Comparison of ENCODE assay signal across 8 cellular contexts in genomic region chr14:21711360-21711961, GRCh38. TPM values are rescaled to one million over a fixed set of nuclear protein-coding genes. Genes with fewer than 3 reads are reported as not detected.
A peak's percentile ranks its signal among the peaks of the same experiment; 100 is the strongest.
DNase-seq lines count a peak whose midpoint lies in the region; ATAC-seq and TF ChIP-seq lines count a peak whose summit lies in the region.

No MANE protein-coding gene starts in this region.

- H3F3A ChIP-seq in OCI-LY1 (ENCODE audit: insufficient read depth, low read length) = no peaks in the 10 kb centered on the region

- H3K4me1 Mint-ChIP-seq in T-helper 2 cell treated with Interferon-gamma antibody and Interleukin-4, amounts not matched to agents 5 μg/mL and 100 μg/mL, for 36 hours (ENCODE audit: low read depth) = peaks cover 5% of the 10 kb centered on the region

- H3K27ac Mint-ChIP-seq in T-helper 2 cell treated with Interferon-gamma antibody and Interleukin-4, amounts not matched to agents 5 μg/mL and 100 μg/mL, for 36 hours = no peak overlapping the region

- H3K4me2 ChIP-seq in OCI-LY1 (ENCODE audit: low read length) = no peak overlapping the region

- peak; percentile 77 for TF ChIP-seq CTCF in OCI-LY1 (IDR thresholded peaks at IDR 0.05; ENCODE audit: low read length)
- peak; percentile 61 to 80 (median 74) for TF ChIP-seq CTCF in right lobe of liver (IDR thresholded peaks at IDR 0.05)

- H3K9me3 ChIP-seq in OCI-LY1 (ENCODE audit: low read length) = no peaks in the 10 kb centered on the region
- H3K9me3 ChIP-seq in right lobe of liver = no peaks in the 10 kb centered on the region

- H3K9ac ChIP-seq in OCI-LY1 (ENCODE audit: low read length) = no peak overlapping the region

- peaks cover 17% of the 10 kb centered on the region for H3K27me3 Mint-ChIP-seq in T-helper 2 cell treated with Interferon-gamma antibody and Interleukin-4, amounts not matched to agents 5 μg/mL and 100 μg/mL, for 36 hours (ENCODE audit: low read depth)

- H3K9me2 ChIP-seq in OCI-LY1 (ENCODE audit: low read depth, low read length) = no peaks in the 10 kb centered on the region

- no peaks in the 10 kb centered on the region for H3K4me1 ChIP-seq in OCI-LY1 (ENCODE audit: insufficient read depth, low read length, severe bottlenecking)
- H3K4me1 ChIP-seq in right lobe of liver = no peaks in the 10 kb centered on the region

- intact Hi-C loops in right lobe of liver (cut with DNase I) = no loop called here

- H3K4me3 ChIP-seq in OCI-LY1 (ENCODE audit: low read depth, low read length, poor library complexity, severe bottlenecking) (no peak overlapping the region), right lobe of liver (no peak overlapping the region)

- H3K9me3 Mint-ChIP-seq in T-helper 2 cell treated with Interferon-gamma antibody and Interleukin-4, amounts not matched to agents 5 μg/mL and 100 μg/mL, for 36 hours = peaks cover 4% of the 10 kb centered on the region

- H3K4me3 Mint-ChIP-seq in T-helper 2 cell treated with Interferon-gamma antibody and Interleukin-4, amounts not matched to agents 5 μg/mL and 100 μg/mL, for 36 hours = no peak overlapping the region

- ATAC-seq in HG02870 (IDR thresholded peaks at IDR 0.05; ENCODE audit: unreplicated experiment) = peak; percentile 74
- ATAC-seq in right lobe of liver = peak; percentile 71 to 85 (median 75)
- no peak for ATAC-seq in HG02759 (IDR thresholded peaks at IDR 0.05; ENCODE audit: unreplicated experiment)

- H4K20me1 ChIP-seq in OCI-LY1 (ENCODE audit: insufficient read depth, low read length) = no peaks in the 10 kb centered on the region

- H3K27ac ChIP-seq in OCI-LY1 (ENCODE audit: low read depth, low read length, poor library complexity, severe bottlenecking) = no peak overlapping the region
- H3K27ac ChIP-seq in right lobe of liver = no peak overlapping the region

- TF ChIP-seq POLR2A in right lobe of liver (IDR thresholded peaks at IDR 0.05) = no peak

- H3K36me3 ChIP-seq in OCI-LY1 (ENCODE audit: insufficient read depth, low read length) (no peaks in the 10 kb centered on the region), right lobe of liver (no peaks in the 10 kb centered on the region)

- H3K27me3 ChIP-seq in OCI-LY1 (ENCODE audit: insufficient read depth, low read length) (no peaks in the 10 kb centered on the region), right lobe of liver (no peaks in the 10 kb centered on the region)

- in situ Hi-C loops in T47D (cut with HindIII; ENCODE audit: low pct_unique_long_range_greater_than_20kb, low sequenced_read_pairs) = no loop called here

- H2AFZ ChIP-seq in OCI-LY1 (ENCODE audit: low read length) = no peak overlapping the region

- H3K79me2 ChIP-seq in OCI-LY1 (ENCODE audit: insufficient read depth, low read length) = no peaks in the 10 kb centered on the region

- 31% methylated on average over 3 of the region's 3 CpGs for WGBS in right lobe of liver (ENCODE audit: insufficient coverage, low coverage, low lambda C conversion rate, missing lambda C conversion rate)

- DNase-seq in activated gamma-delta T cell treated with Interleukin-2 at 50 U/mL for 16 hours (peak; percentile 10), activated gamma-delta T cell (lab: John Stamatoyannopoulos, UW) (no peak), T47D (ENCODE audit: low read depth in 1 of 2, low spot score in 1 of 2) (peak; percentile 23 to 53), right lobe of liver (no peak)
- DNase-seq in T-helper 2 cell treated with Interferon-gamma antibody and Interleukin-4, amounts not matched to agents 5 μg/mL and 100 μg/mL, for 36 hours (ENCODE audit: low spot score) = no peak

- H3K36me3 Mint-ChIP-seq in T-helper 2 cell treated with Interferon-gamma antibody and Interleukin-4, amounts not matched to agents 5 μg/mL and 100 μg/mL, for 36 hours (ENCODE audit: low read depth) = no peaks in the 10 kb centered on the region

RNA-seq across cellular contexts. Expression of gene OR4E1, which starts 37.8 kb away (rescaled TPM):
- not detected for total RNA-seq in right lobe of liver

RNA-seq across cellular contexts. Expression of gene OR4E2, which starts 57.8 kb away (rescaled TPM):
- total RNA-seq in right lobe of liver = not detected

Comparison
In these comparisons a context has a peak if more than half of its experiments do, and no peak if none do; other contexts are left out.
1. DNase-seq: peak in activated gamma-delta T cell treated with Interleukin-2 at 50 U/mL for 16 hours (single experiment) and T47D (2 of 2); none in activated gamma-delta T cell (single experiment), right lobe of liver (0 of 3) and T-helper 2 cell treated with Interferon-gamma antibody and Interleukin-4, amounts not matched to agents 5 μg/mL and 100 μg/mL, for 36 hours (single experiment).